In the genomic region with DNA sequence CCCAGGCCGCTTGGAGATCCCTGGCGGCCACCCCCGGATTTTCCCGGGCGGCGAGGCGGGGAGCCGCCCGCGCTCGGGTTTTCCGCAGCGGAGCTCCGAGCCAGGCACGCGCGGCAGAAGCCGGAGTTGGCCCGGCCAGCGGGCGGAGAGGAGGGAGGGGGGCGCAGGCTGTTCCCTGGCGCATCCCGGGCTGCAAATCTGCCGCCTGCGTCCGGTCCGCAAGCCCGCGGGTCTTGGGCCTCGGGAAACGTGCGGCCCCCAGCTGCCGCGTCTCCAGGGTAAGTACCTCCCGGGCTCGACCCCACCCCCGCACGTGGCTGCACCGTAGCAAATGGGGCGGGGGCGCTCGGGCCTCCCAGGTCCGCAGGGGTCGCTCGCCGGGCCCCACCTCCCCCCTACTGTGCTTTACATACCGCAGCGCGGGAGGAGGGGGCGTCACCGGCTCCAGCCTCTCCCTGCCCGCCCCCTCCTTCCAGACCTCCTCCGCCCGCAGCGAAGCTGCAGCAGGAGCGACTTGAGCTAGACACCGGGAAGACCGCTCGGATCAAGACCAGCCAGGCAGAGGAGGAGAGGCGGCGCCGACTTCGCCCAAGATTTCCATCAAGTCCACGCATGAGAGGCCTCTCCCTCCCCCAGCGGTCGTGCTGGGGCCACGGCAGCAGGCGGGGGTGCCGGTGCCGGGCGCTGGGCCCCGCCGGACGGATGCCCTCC, we compare ENCODE assay signal across 9 cellular contexts. TPM values are rescaled to one million over a fixed set of nuclear protein-coding genes. Genes with fewer than 3 reads are reported as not detected.
DNase-seq lines count a peak whose midpoint lies in the region; ATAC-seq and TF ChIP-seq lines count a peak whose summit lies in the region.
"Had no signal": no experiment of that assay in that cellular context is flagged by ENCODE, and none has a peak within 500 bp of the region (broad histone marks: within the 10 kb centered on the region; RNA-seq: fewer than 3 reads in every experiment).

No MANE protein-coding gene starts in this region.

- H3K27me3 ChIP-seq in kidney epithelial cell (ENCODE audit: control insufficient read depth, insufficient read depth, low read length) (peaks cover 8% of the 10 kb centered on the region), thoracic aorta (replicated peaks; ENCODE audit: insufficient read depth) (no peaks in the 10 kb centered on the region)

- no peaks in the 10 kb centered on the region for H3K36me3 ChIP-seq in kidney epithelial cell (ENCODE audit: control insufficient read depth, insufficient read depth, low read length)
- no peaks in the 10 kb centered on the region for H3K36me3 ChIP-seq in thoracic aorta

- CTCF ChIA-PET in activated CD4-positive, alpha-beta memory T cell treated with anti-CD3 and anti-CD28 coated beads for 36 hours (lab: Charles Lee) = interaction anchor here (0.6 to 4.5 kb wide), 10 partner anchors 9 to 1333 kb away, joined by 3 to 28 read pairs (median 4); partner anchors contain the start of gene SRSF4
- CTCF ChIA-PET in activated CD4-positive, alpha-beta memory T cell treated with anti-CD3 and anti-CD28 coated beads, Interleukin-2, amount 10 ng/mL, durations not matched to agents 7 days and 5 days (lab: Charles Lee) = interaction anchor here (0.6 to 2.0 kb wide), 5 partner anchors 19 to 238 kb away, joined by 3 to 7 read pairs (median 3); partner anchors contain the start of gene SRSF4

- DNase-seq in activated CD4-positive, alpha-beta memory T cell treated with anti-CD3 and anti-CD28 coated beads for 36 hours = peak; percentile 20
- no peak for DNase-seq in activated CD4-positive, alpha-beta memory T cell treated with anti-CD3 and anti-CD28 coated beads, Interleukin-2, amount 10 ng/mL, durations not matched to agents 7 days and 5 days
- DNase-seq in kidney epithelial cell (ENCODE audit: low read depth) = no peak
- DNase-seq in thoracic aorta (ENCODE audit: low spot score) = no peak
- DNase-seq in globus pallidus (ENCODE audit: low spot score) = no peak
- DNase-seq in activated CD4-positive, CD25-positive, alpha-beta regulatory T cell treated with anti-CD3 and anti-CD28 coated beads, Interleukin-2, amount 50 U/mL, for 72 hours = no peak

- peak overlapping the region; percentile 54 for H3K4me3 Mint-ChIP-seq in activated CD4-positive, alpha-beta memory T cell treated with anti-CD3 and anti-CD28 coated beads for 36 hours
- no peak overlapping the region for H3K4me3 Mint-ChIP-seq in activated CD4-positive, alpha-beta memory T cell treated with anti-CD3 and anti-CD28 coated beads, Interleukin-2, amount 10 ng/mL, durations not matched to agents 7 days and 5 days
- H3K4me3 Mint-ChIP-seq in brain = peak overlapping the region; percentile 56 to 77 (median 72)

- H3K4me1 ChIP-seq in thoracic aorta (ENCODE audit: control insufficient read depth in 1 of 2, low read depth in 2 of 2) = peaks cover 13 to 48% of the 10 kb centered on the region in 2 donors

- no peaks in the 10 kb centered on the region for H3K9me3 Mint-ChIP-seq in activated CD4-positive, alpha-beta memory T cell treated with anti-CD3 and anti-CD28 coated beads for 36 hours
- H3K9me3 Mint-ChIP-seq in activated CD4-positive, alpha-beta memory T cell treated with anti-CD3 and anti-CD28 coated beads, Interleukin-2, amount 10 ng/mL, durations not matched to agents 7 days and 5 days = no peaks in the 10 kb centered on the region
- peaks cover 0 to 5% (median 0%) of the 10 kb centered on the region in 5 experiments for H3K9me3 Mint-ChIP-seq in brain

- peaks cover under 1% of the 10 kb centered on the region for H3K4me1 Mint-ChIP-seq in activated CD4-positive, alpha-beta memory T cell treated with anti-CD3 and anti-CD28 coated beads for 36 hours (ENCODE audit: low read depth)
- H3K4me1 Mint-ChIP-seq in activated CD4-positive, alpha-beta memory T cell treated with anti-CD3 and anti-CD28 coated beads, Interleukin-2, amount 10 ng/mL, durations not matched to agents 7 days and 5 days = peaks cover 14% of the 10 kb centered on the region
- peaks cover 7% of the 10 kb centered on the region for H3K4me1 Mint-ChIP-seq in brain

- peaks cover 18% of the 10 kb centered on the region for H3K27me3 Mint-ChIP-seq in activated CD4-positive, alpha-beta memory T cell treated with anti-CD3 and anti-CD28 coated beads for 36 hours
- peaks cover 36% of the 10 kb centered on the region for H3K27me3 Mint-ChIP-seq in activated CD4-positive, alpha-beta memory T cell treated with anti-CD3 and anti-CD28 coated beads, Interleukin-2, amount 10 ng/mL, durations not matched to agents 7 days and 5 days
- peaks cover 67% of the 10 kb centered on the region for H3K27me3 Mint-ChIP-seq in brain

- TF ChIP-seq CTCF in brain (conservative IDR thresholded peaks at IDR 0.05) (no peak), kidney epithelial cell (IDR thresholded peaks at IDR 0.05; ENCODE audit: insufficient read depth, low read length, poor library complexity, severe bottlenecking) (no peak), thoracic aorta (IDR thresholded peaks at IDR 0.05) (no peak)

- intact Hi-C loops in activated CD4-positive, alpha-beta memory T cell treated with anti-CD3 and anti-CD28 coated beads for 36 hours (cut with micrococcal nuclease) = loop anchor here (1.0 to 5.0 kb wide), 3 partner anchors 60 to 237 kb away; partner anchors contain the start of gene SRSF4

- ATAC-seq in thoracic aorta (ENCODE audit: insufficient number of reproducible peaks, low FRiP score, low read depth) (no peak), HG02763 (IDR thresholded peaks at IDR 0.05; ENCODE audit: unreplicated experiment) (no peak)

- H3K27ac ChIP-seq in thoracic aorta = peak overlapping the region; percentile 100
- H3K27ac ChIP-seq: VCaP had no signal

- H3K36me3 Mint-ChIP-seq in activated CD4-positive, alpha-beta memory T cell treated with anti-CD3 and anti-CD28 coated beads for 36 hours = peaks cover 6% of the 10 kb centered on the region
- H3K36me3 Mint-ChIP-seq in activated CD4-positive, alpha-beta memory T cell treated with anti-CD3 and anti-CD28 coated beads, Interleukin-2, amount 10 ng/mL, durations not matched to agents 7 days and 5 days (ENCODE audit: low read depth) = peaks cover 10% of the 10 kb centered on the region
- peaks cover 16% of the 10 kb centered on the region for H3K36me3 Mint-ChIP-seq in brain

- POLR2A ChIA-PET in activated CD4-positive, alpha-beta memory T cell treated with anti-CD3 and anti-CD28 coated beads for 36 hours (lab: Charles Lee) = interaction anchor here (0.9 to 1.0 kb wide), 2 partner anchors 58 to 236 kb away, joined by 3 read pairs; no protein-coding TSS in a partner anchor
- POLR2A ChIA-PET in activated CD4-positive, alpha-beta memory T cell treated with anti-CD3 and anti-CD28 coated beads, Interleukin-2, amount 10 ng/mL, durations not matched to agents 7 days and 5 days (lab: Charles Lee) = interaction anchor here (0.6 to 2.4 kb wide), 2 partner anchors 60 to 1162 kb away, joined by 3 to 9 read pairs; partner anchors contain the start of gene SRSF4

- H3K4me3 ChIP-seq in kidney epithelial cell (ENCODE audit: low read depth, low read length) (peak overlapping the region; percentile 64), thoracic aorta (peak overlapping the region; percentile 97)

- no peaks in the 10 kb centered on the region for H3K9me3 ChIP-seq in thoracic aorta

- no peak overlapping the region for H3K27ac Mint-ChIP-seq in activated CD4-positive, alpha-beta memory T cell treated with anti-CD3 and anti-CD28 coated beads for 36 hours
- H3K27ac Mint-ChIP-seq in activated CD4-positive, alpha-beta memory T cell treated with anti-CD3 and anti-CD28 coated beads, Interleukin-2, amount 10 ng/mL, durations not matched to agents 7 days and 5 days = no peak overlapping the region
- no peak overlapping the region for H3K27ac Mint-ChIP-seq in brain

RNA-seq across cellular contexts. Expression of gene TMEM200B, which starts 1.6 kb away (rescaled TPM):
- 1 to 10 TPM; 1.5 to 2.1 TPM for total RNA-seq in activated CD4-positive, alpha-beta memory T cell treated with anti-CD3 and anti-CD28 coated beads for 36 hours
- not detected for total RNA-seq in activated CD4-positive, alpha-beta memory T cell treated with anti-CD3 and anti-CD28 coated beads, Interleukin-2, amount 10 ng/mL, durations not matched to agents 7 days and 5 days
- polyA plus RNA-seq in brain (ENCODE audit: insufficient read depth, low read depth, low replicate concordance) = 0.78 TPM
- total RNA-seq in kidney epithelial cell = 2.1 and 2.9 TPM in 2 replicates
- total RNA-seq in thoracic aorta = 10 to 100 TPM; 20.8 to 31.4 TPM

RNA-seq across cellular contexts. Expression of gene SRSF4, which starts 59.6 kb away (rescaled TPM):
- total RNA-seq in activated CD4-positive, alpha-beta memory T cell treated with anti-CD3 and anti-CD28 coated beads for 36 hours = 100 to 1,000 TPM; 133 to 136 TPM
- total RNA-seq in activated CD4-positive, alpha-beta memory T cell treated with anti-CD3 and anti-CD28 coated beads, Interleukin-2, amount 10 ng/mL, durations not matched to agents 7 days and 5 days = 100 to 1,000 TPM; 121 to 123 TPM
- polyA plus RNA-seq in brain (ENCODE audit: insufficient read depth, low read depth, low replicate concordance) = 132 TPM
- total RNA-seq in kidney epithelial cell (30.0 and 40.2 TPM in 2 replicates), thoracic aorta (10 to 100 TPM; 52.5 to 96.4 TPM)
